3 cellular contexts compared by ENCODE assay signal in genomic region chr6:9024246-9024645, GRCh38.
DNase-seq lines count a peak whose midpoint lies in the region; ATAC-seq and TF ChIP-seq lines count a peak whose summit lies in the region.
"Not testable (repeated sequence)": the region's sequence is repeated elsewhere in the genome, so short reads cannot be mapped to it uniquely, and the experiment has no call there.

No MANE protein-coding gene starts in this region.

- not testable (repeated sequence) for H3K27me3 Mint-ChIP-seq in chondrocyte (ENCODE audit: low read depth)

- H3K9me3 Mint-ChIP-seq in chondrocyte (ENCODE audit: low read depth) = not testable (repeated sequence)

- H3K9me3 ChIP-seq in right cardiac atrium (ENCODE audit: control insufficient read depth, low read length); testis: not testable (repeated sequence)

- TF ChIP-seq CTCF in chondrocyte (IDR thresholded peaks at IDR 0.05); testis (IDR thresholded peaks at IDR 0.05): not testable (repeated sequence)

- not testable (repeated sequence) for H3K27ac Mint-ChIP-seq in chondrocyte (ENCODE audit: unreplicated experiment)

- H3K4me1 Mint-ChIP-seq in chondrocyte (ENCODE audit: low read depth) = not testable (repeated sequence)

- 92% methylated on average over 38 of the region's 38 CpGs for WGBS in right cardiac atrium
- WGBS in testis, 2 donors = 80% methylated on average over 36 of the region's 38 CpGs; no CpG with 5 or more reads in 1 of the 2 donors

- not testable (repeated sequence) for H3K4me3 ChIP-seq in right cardiac atrium (ENCODE audit: low read length)
- peak overlapping the region; percentile 29 to 45 for H3K4me3 ChIP-seq in testis

- not testable (repeated sequence) for H3K36me3 ChIP-seq in testis (ENCODE audit: low read depth, missing control alignments)

- peak; percentile 84 for DNase-seq in chondrocyte (ENCODE audit: low spot score)
- peak in 2 of 3 donors; percentile 18 to 47 for DNase-seq in right cardiac atrium
- not testable (repeated sequence) for DNase-seq in testis

- not testable (repeated sequence) for H3K4me3 Mint-ChIP-seq in chondrocyte (ENCODE audit: unreplicated experiment)

- ATAC-seq in right cardiac atrium = not testable (repeated sequence)

- H3K36me3 Mint-ChIP-seq in chondrocyte (ENCODE audit: low read depth) = not testable (repeated sequence)

- not testable (repeated sequence) for TF ChIP-seq POLR2A in testis (IDR thresholded peaks at IDR 0.05)

- H3K27me3 ChIP-seq in right cardiac atrium (ENCODE audit: control insufficient read depth, insufficient read depth); testis: not testable (repeated sequence)

- not testable (repeated sequence) for H3K27ac ChIP-seq in right cardiac atrium (ENCODE audit: low read length); testis

- not testable (repeated sequence) for H3K4me1 ChIP-seq in right cardiac atrium (ENCODE audit: control insufficient read depth, insufficient read depth, low read length); testis

- intact Hi-C loops in right cardiac atrium (cut with DNase I); testis (cut with DNase I; ENCODE audit: low total_unique reads): not testable (repeated sequence)
